Comparison of ENCODE assay signal across 19 cellular contexts in genomic region chr3:158465074-158465473, GRCh38.
DNase-seq lines count a peak whose midpoint lies in the region; ATAC-seq and TF ChIP-seq lines count a peak whose summit lies in the region.
"Had no signal": no experiment of that assay in that cellular context is flagged by ENCODE, and none has a peak within 500 bp of the region (broad histone marks: within the 10 kb centered on the region; RNA-seq: fewer than 3 reads in every experiment).

No MANE protein-coding gene starts in this region.

- H3K36me3 ChIP-seq in aorta (ENCODE audit: control insufficient read depth in 1 of 2, insufficient read depth in 2 of 2, low read length in 1 of 2): no peaks in the 10 kb centered on the region
- H3K36me3 ChIP-seq: esophagus muscularis mucosa, right atrium auricular region, thoracic aorta had no signal

- H3K9me3 ChIP-seq in aorta (ENCODE audit: control insufficient read depth, low read length): no peaks in the 10 kb centered on the region
- H3K9me3 ChIP-seq: esophagus muscularis mucosa, right atrium auricular region, thoracic aorta had no signal

- no peaks in the 10 kb centered on the region for H3K4me1 ChIP-seq in aorta (ENCODE audit: control insufficient read depth in 1 of 2, insufficient read depth in 2 of 2, low read length in 2 of 2)
- H3K4me1 ChIP-seq: esophagus muscularis mucosa, right atrium auricular region had no signal

- DNase-seq in NCI-H1417 (lab: John Stamatoyannopoulos, UW) (peak in 2 of 3 experiments; percentile 48 to 61), NCI-H1417 treated with DMSO at 0.1 percent for 48 hours (lab: John Stamatoyannopoulos, UW) (no peak), epithelial cell of esophagus (ENCODE audit: low read depth) (peak; percentile 15), aorta (no peak)
- no peak for DNase-seq in NK-92 treated with Interleukin-12 subunit alpha and Interleukin-12 subunit beta, amount 100 ng/mL, for 24 hours (lab: John Stamatoyannopoulos, UW)
- DNase-seq: activated B cell treated with CpG ODN at 0.5 μM for 24 hours; activated CD8-positive, alpha-beta memory T cell treated with anti-CD3 and anti-CD28 coated beads, Interleukin-2, amount 10 ng/mL, durations not matched to agents 7 days and 5 days; activated gamma-delta T cell treated with Interleukin-2 at 50 U/mL for 16 hours; cortex of kidney; glutamatergic neuron; KG1; NCI-H1436; NCI-H526 had no signal

- H3K4me3 ChIP-seq in epithelial cell of esophagus (ENCODE audit: low read length) (no peak overlapping the region), aorta (ENCODE audit: low read length in 2 of 2) (no peak overlapping the region)
- H3K4me3 ChIP-seq: esophagus muscularis mucosa, right atrium auricular region, thoracic aorta had no signal

- peak; percentile 56 for ATAC-seq in HG02610 (IDR thresholded peaks at IDR 0.05; ENCODE audit: unreplicated experiment)
- peak; percentile 75 for ATAC-seq in HG03442 (IDR thresholded peaks at IDR 0.05; ENCODE audit: unreplicated experiment)
- no peak for ATAC-seq in activated CD4-positive, CD25-positive, alpha-beta regulatory T cell treated with anti-CD3 and anti-CD28 coated beads, Interleukin-2, amount 50 U/mL, for 24 hours
- no peak for ATAC-seq in aorta (ENCODE audit: low FRiP score)
- ATAC-seq: activated CD8-positive, alpha-beta memory T cell treated with anti-CD3 and anti-CD28 coated beads, Interleukin-2, amount 10 ng/mL, durations not matched to agents 7 days and 5 days had no signal

- intact Hi-C loops in aorta (cut with DNase I): no loop called here

- TF ChIP-seq CTCF in epithelial cell of esophagus (IDR thresholded peaks at IDR 0.05; ENCODE audit: insufficient read depth, low read depth, low read length, missing control alignments): no peak

- WGBS in aorta, 2 donors: 88% methylated on average over 3 of the region's 3 CpGs

- H3K27ac ChIP-seq in aorta (ENCODE audit: low read depth in 1 of 2, low read length in 2 of 2): no peak overlapping the region
- H3K27ac ChIP-seq: esophagus muscularis mucosa, right atrium auricular region, thoracic aorta had no signal

- no peaks in the 10 kb centered on the region for H3K27me3 ChIP-seq in aorta (ENCODE audit: control insufficient read depth in 1 of 2, insufficient read depth in 2 of 2, low read length in 1 of 2)
- H3K27me3 ChIP-seq: esophagus muscularis mucosa, right atrium auricular region had no signal

Comparison
In these comparisons a context has a peak if more than half of its experiments do, and no peak if none do; other contexts are left out.
1. DNase-seq: peak in NCI-H1417 (2 of 3) and epithelial cell of esophagus (single experiment); none in NCI-H1417 treated with DMSO at 0.1 percent for 48 hours (single experiment), aorta (0 of 2) and NK-92 treated with Interleukin-12 subunit alpha and Interleukin-12 subunit beta, amount 100 ng/mL, for 24 hours (single experiment).
2. ATAC-seq: peak in HG02610 (single experiment) and HG03442 (single experiment); none in activated CD4-positive, CD25-positive, alpha-beta regulatory T cell treated with anti-CD3 and anti-CD28 coated beads, Interleukin-2, amount 50 U/mL, for 24 hours (0 of 2) and aorta (single experiment).